ENCODE assay signal across 21 cellular contexts in genomic region chr9:101516655-101517054, GRCh38. TPM values are rescaled to one million over a fixed set of nuclear protein-coding genes. Genes with fewer than 3 reads are reported as not detected.
DNase-seq lines count a peak whose midpoint lies in the region; ATAC-seq and TF ChIP-seq lines count a peak whose summit lies in the region.
"Had no signal": no experiment of that assay in that cellular context is flagged by ENCODE, and none has a peak within 500 bp of the region (broad histone marks: within the 10 kb centered on the region; RNA-seq: fewer than 3 reads in every experiment).

No MANE protein-coding gene starts in this region.

- no peaks in the 10 kb centered on the region for H3K79me2 ChIP-seq in SK-N-SH (ENCODE audit: insufficient read depth)

- no peak overlapping the region for H3K4me3 ChIP-seq in SK-N-SH (ENCODE audit: low read depth in 2 of 2, low read length in 1 of 2)
- H3K4me3 ChIP-seq: BLaER1 treated with 17β-estradiol and CSF1 and Interleukin-3, amounts not matched to agents 10 nM and 100 nM; GM12878; GM23338 had no signal

- H2AFZ ChIP-seq in SK-N-SH (ENCODE audit: low read depth): no peak overlapping the region
- H2AFZ ChIP-seq: GM23338 had no signal

- no peak overlapping the region for H3K9ac ChIP-seq in SK-N-SH
- H3K9ac ChIP-seq: BLaER1 treated with 17β-estradiol and CSF1 and Interleukin-3, amounts not matched to agents 10 nM and 100 nM had no signal

- TF ChIP-seq EP300 in SK-N-SH (IDR thresholded peaks at IDR 0.05; ENCODE audit: borderline replicate concordance in 1 of 2, low read depth in 1 of 2, low read length in 1 of 2): no peak

- peaks cover 0 to 20% of the 10 kb centered on the region in 2 experiments; a peak in 2 of 4 replicates for H3K4me1 ChIP-seq in SK-N-SH (ENCODE audit: control insufficient read depth in 1 of 2, insufficient read depth in 2 of 2, low read depth in 1 of 2, low read length in 1 of 2)
- H3K4me1 ChIP-seq: BE2C had no signal

- in situ Hi-C loops in SK-MEL-5 (cut with HindIII; ENCODE audit: low pct_unique_long_range_greater_than_20kb, low sequenced_read_pairs): no loop called here

- no peak for TF ChIP-seq RAD21 in SK-N-SH (IDR thresholded peaks at IDR 0.05; ENCODE audit: low read length)

- H3K9me2 ChIP-seq in SK-N-SH: no peaks in the 10 kb centered on the region

- no peak overlapping the region for H3K27ac ChIP-seq in SK-N-SH (ENCODE audit: low read depth in 2 of 2, low read length in 1 of 2)
- H3K27ac ChIP-seq: 22Rv1; BLaER1 treated with 17β-estradiol and CSF1 and Interleukin-3, amounts not matched to agents 10 nM and 100 nM had no signal

- CTCF ChIA-PET in SK-N-SH (lab: Yijun Ruan, JAX): interaction anchor here (1.5 to 2.6 kb wide), 4 partner anchors 11 to 58 kb away, joined by 3 to 11 read pairs (median 8); a partner anchor contains a TSS

- H3K27me3 ChIP-seq in SK-N-SH (ENCODE audit: insufficient read depth): no peaks in the 10 kb centered on the region
- H3K27me3 ChIP-seq: BE2C; BLaER1 treated with 17β-estradiol and CSF1 and Interleukin-3, amounts not matched to agents 10 nM and 100 nM had no signal

- TF ChIP-seq CTCF in SK-N-SH (IDR thresholded peaks at IDR 0.05): no peak

- POLR2A ChIA-PET in SK-N-SH (lab: Yijun Ruan, JAX): no interaction called here

- no peaks in the 10 kb centered on the region for H3K9me3 ChIP-seq in SK-N-SH
- H3K9me3 ChIP-seq: BE2C had no signal

- ATAC-seq in SK-N-SH treated with all-trans-retinoic acid at 6 μM for 48 hours (no peak), GM18511 (IDR thresholded peaks at IDR 0.05; ENCODE audit: unreplicated experiment) (no peak), GM19463 (IDR thresholded peaks at IDR 0.05; ENCODE audit: unreplicated experiment) (no peak)
- ATAC-seq: GM12878, GM23338, HCT116 had no signal

- no peaks in the 10 kb centered on the region for H3F3A ChIP-seq in SK-N-SH (replicated peaks; ENCODE audit: insufficient read depth)

- DNase-seq in SK-N-SH: no peak
- peak; percentile 22 for DNase-seq in SK-MEL-5 (ENCODE audit: low read depth, low spot score)
- DNase-seq in globus pallidus (ENCODE audit: low spot score): peak; percentile 42
- DNase-seq in superior temporal gyrus (ENCODE audit: extremely low spot score): peak; percentile 43
- DNase-seq in dedifferentiated amniotic fluid mesenchymal stem cell (ENCODE audit: extremely low spot score): no peak
- DNase-seq: BE2C; CD4-positive, alpha-beta T cell; CD8-positive, alpha-beta memory T cell; DMS 273 treated with DMSO at 0.1 percent for 48 hours; DMS79; EL; GDM1; H9 had no signal

- 60% methylated on average over 1 of the region's 1 CpG for WGBS in SK-N-SH (ENCODE audit: low lambda C conversion rate)

- H3K4me2 ChIP-seq in SK-N-SH: no peak overlapping the region
- H3K4me2 ChIP-seq: BLaER1 treated with 17β-estradiol and CSF1 and Interleukin-3, amounts not matched to agents 10 nM and 100 nM; GM23338 had no signal

- no peaks in the 10 kb centered on the region for H4K20me1 ChIP-seq in SK-N-SH (ENCODE audit: insufficient read depth)
- H4K20me1 ChIP-seq: BLaER1 treated with 17β-estradiol and CSF1 and Interleukin-3, amounts not matched to agents 10 nM and 100 nM had no signal

- H3K36me3 ChIP-seq in SK-N-SH (replicated peaks in 1 of 2; ENCODE audit: control insufficient read depth in 1 of 2, insufficient read depth in 2 of 2, low read length in 1 of 2): no peaks in the 10 kb centered on the region
- H3K36me3 ChIP-seq: BE2C; BLaER1 treated with 17β-estradiol and CSF1 and Interleukin-3, amounts not matched to agents 10 nM and 100 nM had no signal

TF ChIP-seq in SK-N-SH treated with all-trans-retinoic acid at 6 μM for 48 hours, 23 proteins besides CTCF, POLR2A, EP300 and RAD21:
- TF ChIP-seq ISL1 (CRISPR knock-in tag; IDR thresholded peaks at IDR 0.05) (0 out of 2 replicates have a peak, but pooled peaks have one; percentile 20), TSHZ2 (CRISPR knock-in tag; IDR thresholded peaks at IDR 0.05) (no peak)

TF ChIP-seq in SK-N-SH, 30 proteins besides CTCF, POLR2A, EP300 and RAD21:
- TF ChIP-seq EZH2phosphoT487 (IDR thresholded peaks at IDR 0.05; ENCODE audit: borderline replicate concordance, low read depth) (no peak), YY1 (IDR thresholded peaks at IDR 0.05; ENCODE audit: low read depth) (no peak), ZBTB33 (IDR thresholded peaks at IDR 0.05; ENCODE audit: borderline replicate concordance, low read depth) (no peak), JUND (IDR thresholded peaks at IDR 0.05) (no peak), TEAD4 (IDR thresholded peaks at IDR 0.05; ENCODE audit: borderline replicate concordance, insufficient read depth) (no peak), TCF12 (IDR thresholded peaks at IDR 0.05) (no peak), NRF1 (IDR thresholded peaks at IDR 0.05; ENCODE audit: low read depth, low read length) (no peak), NFIC (IDR thresholded peaks at IDR 0.05; ENCODE audit: borderline replicate concordance) (no peak), RXRA (IDR thresholded peaks at IDR 0.05; ENCODE audit: borderline replicate concordance, low read depth) (no peak)

RNA-seq across cellular contexts. Expression of gene RNF20, which starts 17.0 kb away (rescaled TPM):
- 16.0 and 21.6 TPM in 2 replicates for polyA plus RNA-seq in SK-N-SH (2012; rRNA removed)
- 21.7 and 24.1 TPM in 2 replicates for polyA plus RNA-seq in SK-N-SH (2012; cell fraction: cytosol; rRNA removed)
- 10.3 and 20.5 TPM in 2 replicates for polyA plus RNA-seq in SK-N-SH (2012; cell fraction: nucleus; rRNA removed)
- 30.9 and 31.8 TPM in 2 replicates for total RNA-seq in SK-MEL-5 (2014; rRNA removed; shearing (Covaris generic))
- 30.4 and 41.0 TPM in 2 replicates for polyA plus RNA-seq in SK-MEL-5 (2015; cell fraction: cytosol; rRNA removed)
- polyA plus RNA-seq in SK-MEL-5 (2015; cell fraction: nucleus; rRNA removed): 26.0 and 30.8 TPM in 2 replicates

Comparison
In these comparisons a context has a peak if more than half of its experiments do, and no peak if none do; other contexts are left out.
1. DNase-seq: peak in SK-MEL-5 (single experiment), globus pallidus (single experiment) and superior temporal gyrus (single experiment); none in SK-N-SH (single experiment) and dedifferentiated amniotic fluid mesenchymal stem cell (single experiment).